1 cellular context compared by ENCODE assay signal in genomic region chr1:17494114-17494729, GRCh38.
TF ChIP-seq lines count a peak whose summit lies in the region.

No MANE protein-coding gene starts in this region.

TF ChIP-seq in HEK293, 187 proteins besides CTCF, POLR2A, EP300 and RAD21 (continued from another document):
- TF ChIP-seq ZNF549 (tag by site-specific recombination; IDR thresholded peaks at IDR 0.05) (no peak), SP3 (tag by site-specific recombination; IDR thresholded peaks at IDR 0.05) (no peak), ZNF280D (tag by site-specific recombination; IDR thresholded peaks at IDR 0.05) (peak; percentile 8; the same call in 1 of the 2 replicates), ZNF37A (tag by site-specific recombination; IDR thresholded peaks at IDR 0.05) (no peak), ZNF311 (tag by site-specific recombination; IDR thresholded peaks at IDR 0.05; ENCODE audit: borderline replicate concordance) (no peak), ZNF623 (tag by site-specific recombination; IDR thresholded peaks at IDR 0.05) (no peak), ZNF121 (tag by site-specific recombination; IDR thresholded peaks at IDR 0.05) (no peak), ZNF211 (tag by site-specific recombination; IDR thresholded peaks at IDR 0.05; ENCODE audit: low read depth) (no peak), PATZ1 (tag by site-specific recombination; IDR thresholded peaks at IDR 0.05) (peak; percentile 47; the same call in 1 of the 2 replicates), ZNF223 (tag by site-specific recombination; IDR thresholded peaks at IDR 0.05) (no peak), ZNF654 (tag by site-specific recombination; IDR thresholded peaks at IDR 0.05; ENCODE audit: low read depth) (peak; percentile 88), MZF1 (tag by site-specific recombination; IDR thresholded peaks at IDR 0.05; ENCODE audit: borderline replicate concordance) (0 out of 2 replicates have a peak, but pooled peaks have one; percentile 39), SP2 (tag by site-specific recombination; IDR thresholded peaks at IDR 0.05) (no peak), ZNF341 (tag by site-specific recombination; IDR thresholded peaks at IDR 0.05; ENCODE audit: low read depth) (no peak), ZNF324 (tag by site-specific recombination; IDR thresholded peaks at IDR 0.05) (peak; percentile 59; the same call in 1 of the 2 replicates), ZNF510 (tag by site-specific recombination; IDR thresholded peaks at IDR 0.05; ENCODE audit: insufficient replicate concordance) (no peak), ZNF707 (tag by site-specific recombination; IDR thresholded peaks at IDR 0.05) (no peak), ZBTB26 (tag by site-specific recombination; optimal IDR thresholded peaks at IDR 0.05) (no peak)
TF ChIP-seq in HEK293: peak in this region for 28.
